ENCODE assay signal across 1 cellular context in the genomic region with DNA sequence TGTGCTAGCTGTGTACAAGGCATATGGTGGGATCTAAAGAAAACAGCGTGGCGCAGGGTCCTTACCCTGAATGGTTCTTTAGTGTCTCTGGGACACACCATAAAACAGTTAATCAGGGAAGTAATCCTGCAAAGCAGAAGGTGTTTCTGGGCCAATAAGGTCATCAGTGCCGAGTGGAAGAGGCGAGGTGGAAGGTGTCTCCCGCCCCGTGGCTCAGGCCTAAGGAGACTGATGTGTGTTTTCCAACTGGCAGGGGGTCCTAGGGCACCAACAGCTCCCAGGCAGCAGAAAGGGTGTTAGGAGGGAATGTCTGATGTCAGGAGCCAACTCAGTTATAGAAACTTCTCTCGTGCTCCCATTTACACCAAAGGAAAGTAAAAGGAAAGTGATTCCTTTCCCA.
TF ChIP-seq lines count a peak whose summit lies in the region.

No MANE protein-coding gene starts in this region.

TF ChIP-seq in IMR-90, 13 proteins besides CTCF, POLR2A, EP300 and RAD21 (continued from another document):
- TF ChIP-seq, protein P1, sequence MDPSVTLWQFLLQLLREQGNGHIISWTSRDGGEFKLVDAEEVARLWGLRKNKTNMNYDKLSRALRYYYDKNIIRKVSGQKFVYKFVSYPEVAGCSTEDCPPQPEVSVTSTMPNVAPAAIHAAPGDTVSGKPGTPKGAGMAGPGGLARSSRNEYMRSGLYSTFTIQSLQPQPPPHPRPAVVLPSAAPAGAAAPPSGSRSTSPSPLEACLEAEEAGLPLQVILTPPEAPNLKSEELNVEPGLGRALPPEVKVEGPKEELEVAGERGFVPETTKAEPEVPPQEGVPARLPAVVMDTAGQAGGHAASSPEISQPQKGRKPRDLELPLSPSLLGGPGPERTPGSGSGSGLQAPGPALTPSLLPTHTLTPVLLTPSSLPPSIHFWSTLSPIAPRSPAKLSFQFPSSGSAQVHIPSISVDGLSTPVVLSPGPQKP (IDR thresholded peaks at IDR 0.05; ENCODE audit: borderline replicate concordance, low read depth, low read length): no peak
- TF ChIP-seq BHLHE40 (IDR thresholded peaks at IDR 0.05; ENCODE audit: low read depth, low read length) (no peak), CEBPB (IDR thresholded peaks at IDR 0.05; ENCODE audit: low read depth, low read length) (no peak), MXI1 (IDR thresholded peaks at IDR 0.05; ENCODE audit: borderline replicate concordance, low read depth, low read length) (no peak), MAZ (IDR thresholded peaks at IDR 0.05; ENCODE audit: borderline replicate concordance, low read depth, low read length) (no peak), RCOR1 (IDR thresholded peaks at IDR 0.05; ENCODE audit: insufficient replicate concordance, low read length) (no peak), NFE2L2 (IDR thresholded peaks at IDR 0.05; ENCODE audit: low read depth, low read length) (no peak), FOS (IDR thresholded peaks at IDR 0.05; ENCODE audit: low read depth, low read length) (no peak), MAFK (IDR thresholded peaks at IDR 0.05; ENCODE audit: low read depth, low read length) (no peak)
- TF ChIP-seq, protein P2, sequence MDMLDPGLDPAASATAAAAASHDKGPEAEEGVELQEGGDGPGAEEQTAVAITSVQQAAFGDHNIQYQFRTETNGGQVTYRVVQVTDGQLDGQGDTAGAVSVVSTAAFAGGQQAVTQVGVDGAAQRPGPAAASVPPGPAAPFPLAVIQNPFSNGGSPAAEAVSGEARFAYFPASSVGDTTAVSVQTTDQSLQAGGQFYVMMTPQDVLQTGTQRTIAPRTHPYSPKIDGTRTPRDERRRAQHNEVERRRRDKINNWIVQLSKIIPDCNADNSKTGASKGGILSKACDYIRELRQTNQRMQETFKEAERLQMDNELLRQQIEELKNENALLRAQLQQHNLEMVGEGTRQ (IDR thresholded peaks at IDR 0.05; ENCODE audit: low read depth, low read length): no peak
TF ChIP-seq in IMR-90: peak in this region for 0.
